8 cellular contexts compared by ENCODE assay signal in the genomic region with DNA sequence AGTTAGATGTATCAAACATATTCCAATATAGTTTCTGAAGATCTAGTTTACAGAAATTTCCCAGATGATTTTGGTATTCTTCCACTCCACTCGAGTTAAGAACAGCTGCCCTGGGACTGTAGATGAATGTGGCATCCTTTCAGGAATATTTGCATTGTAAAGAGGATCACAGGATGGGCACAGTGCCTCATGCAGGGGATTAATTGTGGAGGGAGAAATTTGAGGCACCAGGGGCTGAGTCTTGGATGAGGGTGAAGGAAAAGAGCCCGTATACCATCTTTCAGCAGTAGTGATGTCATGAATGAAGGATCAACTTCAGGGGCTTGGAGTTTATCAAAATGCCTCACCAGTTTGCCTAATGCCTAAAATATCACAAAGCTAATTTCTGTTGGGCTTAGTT.
"Had no signal": no experiment of that assay in that cellular context is flagged by ENCODE, and none has a peak within 500 bp of the region (broad histone marks: within the 10 kb centered on the region; RNA-seq: fewer than 3 reads in every experiment).

No MANE protein-coding gene starts in this region.

- H3K4me2 ChIP-seq: KMS-11 had no signal

- H3K4me3 ChIP-seq: K562 had no signal

- FAIRE-seq: HepG2, HTR-8/SVneo, K562 had no signal

- H3K27ac ChIP-seq: HL-60, KMS-11 had no signal

- H3K9ac ChIP-seq: KMS-11 had no signal

- DNase-seq: IMR-90, KBM-7, KG1 had no signal
